12 cellular contexts compared by ENCODE assay signal in the genomic region with DNA sequence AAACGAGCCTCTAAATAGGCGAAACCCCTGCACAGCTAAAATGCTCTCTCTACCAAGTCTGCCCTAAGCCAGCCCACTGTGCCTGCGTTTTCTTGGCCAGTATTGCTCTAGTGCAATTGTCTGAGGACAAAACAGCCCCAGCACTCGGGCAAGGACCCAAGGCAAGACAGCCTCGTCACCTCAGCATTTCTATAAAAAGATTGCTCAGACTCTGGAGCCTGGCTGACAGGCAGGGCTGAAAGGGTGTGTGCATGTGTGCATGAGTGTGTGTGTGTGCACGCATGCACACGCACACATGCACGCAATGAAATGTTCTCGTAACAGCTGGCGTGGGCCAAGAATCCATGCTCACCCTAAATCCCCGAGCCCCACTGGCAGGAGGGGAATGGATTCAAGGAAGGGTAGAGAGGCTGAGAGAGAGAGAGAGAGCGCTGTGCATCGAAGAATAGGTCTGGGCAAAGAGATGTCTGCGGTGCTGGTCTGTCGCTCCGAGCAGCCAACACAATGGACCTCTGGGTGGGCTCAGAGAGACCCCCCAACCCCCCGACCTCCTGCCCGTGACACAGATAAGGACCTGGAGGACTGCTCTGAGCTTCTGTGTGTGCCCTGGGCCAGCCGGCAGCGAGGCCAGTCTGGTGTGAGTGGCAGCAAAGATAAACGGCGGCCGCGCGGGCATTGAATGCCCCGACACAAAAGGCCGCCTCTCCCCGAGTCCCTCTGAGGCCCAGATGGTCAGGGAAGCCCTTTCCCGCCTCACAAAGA.
DNase-seq lines count a peak whose midpoint lies in the region; TF ChIP-seq lines count a peak whose summit lies in the region.
"Had no signal": no experiment of that assay in that cellular context is flagged by ENCODE, and none has a peak within 500 bp of the region (broad histone marks: within the 10 kb centered on the region; RNA-seq: fewer than 3 reads in every experiment).

No MANE protein-coding gene starts in this region.

- H3K9ac ChIP-seq in endodermal cell (ENCODE audit: extremely low read depth, low read length, poor library complexity, severe bottlenecking) (no peak overlapping the region), neural cell (ENCODE audit: low read length) (peak overlapping the region; percentile 46)

- no peak overlapping the region for H2AFZ ChIP-seq in neural cell (ENCODE audit: low read depth, low read length)

- TF ChIP-seq CTCF in endodermal cell (conservative IDR thresholded peaks at IDR 0.05), result no peak
- TF ChIP-seq CTCF in neural cell (IDR thresholded peaks at IDR 0.05; ENCODE audit: poor library complexity, severe bottlenecking), result no peak
- no peak for TF ChIP-seq CTCF in tibial artery (IDR thresholded peaks at IDR 0.05)

- H3K9me3 ChIP-seq in endodermal cell (ENCODE audit: control insufficient read depth, low read length) (no peaks in the 10 kb centered on the region), neural cell (ENCODE audit: low read length) (no peaks in the 10 kb centered on the region), tibial artery (peaks cover 0 to 5% (median 0%) of the 10 kb centered on the region in 3 donors)
- H3K9me3 ChIP-seq: vagina had no signal

- 75 to 83% methylated on average over 9 to 28 of the region's 29 CpGs for WGBS in endodermal cell (ENCODE audit: insufficient coverage in 1 of 2, insufficient read length in 1 of 2), 2 experiments

- TF ChIP-seq EP300 in neural cell (conservative IDR thresholded peaks at IDR 0.05; ENCODE audit: poor library complexity, severe bottlenecking), result no peak

- H4K20me1 ChIP-seq in neural cell (ENCODE audit: insufficient read depth), result no peaks in the 10 kb centered on the region

- no peak overlapping the region for H3K4me3 Mint-ChIP-seq in endodermal cell
- H3K4me3 Mint-ChIP-seq: nephron progenitor cell had no signal

- no peaks in the 10 kb centered on the region for H3K79me2 ChIP-seq in neural cell (replicated peaks; ENCODE audit: insufficient read depth, low read length)

- H3K4me1 ChIP-seq in endodermal cell (ENCODE audit: control insufficient read depth, insufficient read depth, low read length), result no peaks in the 10 kb centered on the region
- peaks cover 0 to 26% (median 0%) of the 10 kb centered on the region in 4 donors for H3K4me1 ChIP-seq in tibial artery
- H3K4me1 ChIP-seq: vagina had no signal

- H3K36me3 ChIP-seq in endodermal cell (ENCODE audit: control insufficient read depth, insufficient read depth, low read length), result no peaks in the 10 kb centered on the region
- H3K36me3 ChIP-seq in neural cell (ENCODE audit: insufficient read depth, low read length), result no peaks in the 10 kb centered on the region
- no peaks in the 10 kb centered on the region for H3K36me3 ChIP-seq in tibial artery
- H3K36me3 ChIP-seq: vagina had no signal

- no peaks in the 10 kb centered on the region for H3K36me3 Mint-ChIP-seq in endodermal cell (ENCODE audit: low read depth)

- H3K4me3 ChIP-seq in endodermal cell (ENCODE audit: low read length), result no peak overlapping the region
- H3K4me3 ChIP-seq in neural cell (ENCODE audit: low read length), result peak overlapping the region; percentile 3
- peak overlapping the region; percentile 23 to 45 for H3K4me3 ChIP-seq in tibial artery
- H3K4me3 ChIP-seq: SK-N-MC, vagina had no signal

- DNase-seq in NCI-H524 (lab: John Stamatoyannopoulos, UW) (peak; percentile 48 to 49), NCI-H524 treated with DMSO at 0.1 percent for 48 hours (lab: John Stamatoyannopoulos, UW) (no peak), endodermal cell (peak; percentile 57), tibial artery (peak in 1 of 2 donors; percentile 72), DMS 273 (lab: John Stamatoyannopoulos, UW; ENCODE audit: unreplicated experiment) (no peak), HK-2 (ENCODE audit: unreplicated experiment) (no peak)
- DNase-seq in stimulated activated CD4-positive, alpha-beta T cell treated with anti-CD3 and anti-CD28 coated beads, Interleukin-1b, Interleukin-23, amount 100 ng/mL, for 48 hours, result no peak
- DNase-seq: activated naive CD4-positive, alpha-beta T cell treated with Interleukin-2 at 50 U/mL for 16 hours; nephron progenitor cell had no signal

- intact Hi-C loops in tibial artery (cut with DNase I; ENCODE audit: low total_unique reads), result no loop called here

- H3K4me2 ChIP-seq in neural cell (ENCODE audit: low read length), result no peak overlapping the region

- peak overlapping the region; percentile 77 for H3K27ac Mint-ChIP-seq in endodermal cell
- H3K27ac Mint-ChIP-seq: nephron progenitor cell had no signal

- peaks cover 29% of the 10 kb centered on the region for H3K4me1 Mint-ChIP-seq in endodermal cell

- H3K27ac ChIP-seq in endodermal cell (ENCODE audit: low read depth, low read length) (peak overlapping the region; percentile 88), neural cell (ENCODE audit: low read length) (peak overlapping the region; percentile 60), tibial artery (peak overlapping the region; percentile 44 to 59)
- H3K27ac ChIP-seq: SK-N-MC, vagina had no signal

- no peaks in the 10 kb centered on the region for H3K27me3 ChIP-seq in endodermal cell (ENCODE audit: control insufficient read depth, insufficient read depth, low read length, poor library complexity, severe bottlenecking)
- no peaks in the 10 kb centered on the region for H3K27me3 ChIP-seq in neural cell (ENCODE audit: insufficient read depth, low read depth, low read length)
- H3K27me3 ChIP-seq in tibial artery, result no peaks in the 10 kb centered on the region
- H3K27me3 ChIP-seq: vagina had no signal

- H3F3A ChIP-seq in neural cell (ENCODE audit: insufficient read depth, low read length, poor library complexity, severe bottlenecking), result no peaks in the 10 kb centered on the region

- no peaks in the 10 kb centered on the region for H3K9me2 ChIP-seq in neural cell (ENCODE audit: insufficient read depth, low read length)

- peaks cover 51% of the 10 kb centered on the region for H3K9me3 Mint-ChIP-seq in endodermal cell

- H3K27me3 Mint-ChIP-seq in endodermal cell (ENCODE audit: insufficient read depth), result no peaks in the 10 kb centered on the region

- no peak for TF ChIP-seq RAD21 in neural cell (conservative IDR thresholded peaks at IDR 0.05)

TF ChIP-seq in neural cell, 6 proteins besides CTCF, POLR2A, EP300 and RAD21:
- TF ChIP-seq POLR2AphosphoS5 (IDR thresholded peaks at IDR 0.05), result no peak
- no peak for TF ChIP-seq SMC3 (conservative IDR thresholded peaks at IDR 0.05; ENCODE audit: poor library complexity)
- TF ChIP-seq EZH2 (IDR thresholded peaks at IDR 0.05; ENCODE audit: borderline replicate concordance, insufficient read depth, low read length, poor library complexity, severe bottlenecking), result no peak
- no peak for TF ChIP-seq TAF1 (IDR thresholded peaks at IDR 0.05; ENCODE audit: low read depth)
- TF ChIP-seq, protein P1, sequence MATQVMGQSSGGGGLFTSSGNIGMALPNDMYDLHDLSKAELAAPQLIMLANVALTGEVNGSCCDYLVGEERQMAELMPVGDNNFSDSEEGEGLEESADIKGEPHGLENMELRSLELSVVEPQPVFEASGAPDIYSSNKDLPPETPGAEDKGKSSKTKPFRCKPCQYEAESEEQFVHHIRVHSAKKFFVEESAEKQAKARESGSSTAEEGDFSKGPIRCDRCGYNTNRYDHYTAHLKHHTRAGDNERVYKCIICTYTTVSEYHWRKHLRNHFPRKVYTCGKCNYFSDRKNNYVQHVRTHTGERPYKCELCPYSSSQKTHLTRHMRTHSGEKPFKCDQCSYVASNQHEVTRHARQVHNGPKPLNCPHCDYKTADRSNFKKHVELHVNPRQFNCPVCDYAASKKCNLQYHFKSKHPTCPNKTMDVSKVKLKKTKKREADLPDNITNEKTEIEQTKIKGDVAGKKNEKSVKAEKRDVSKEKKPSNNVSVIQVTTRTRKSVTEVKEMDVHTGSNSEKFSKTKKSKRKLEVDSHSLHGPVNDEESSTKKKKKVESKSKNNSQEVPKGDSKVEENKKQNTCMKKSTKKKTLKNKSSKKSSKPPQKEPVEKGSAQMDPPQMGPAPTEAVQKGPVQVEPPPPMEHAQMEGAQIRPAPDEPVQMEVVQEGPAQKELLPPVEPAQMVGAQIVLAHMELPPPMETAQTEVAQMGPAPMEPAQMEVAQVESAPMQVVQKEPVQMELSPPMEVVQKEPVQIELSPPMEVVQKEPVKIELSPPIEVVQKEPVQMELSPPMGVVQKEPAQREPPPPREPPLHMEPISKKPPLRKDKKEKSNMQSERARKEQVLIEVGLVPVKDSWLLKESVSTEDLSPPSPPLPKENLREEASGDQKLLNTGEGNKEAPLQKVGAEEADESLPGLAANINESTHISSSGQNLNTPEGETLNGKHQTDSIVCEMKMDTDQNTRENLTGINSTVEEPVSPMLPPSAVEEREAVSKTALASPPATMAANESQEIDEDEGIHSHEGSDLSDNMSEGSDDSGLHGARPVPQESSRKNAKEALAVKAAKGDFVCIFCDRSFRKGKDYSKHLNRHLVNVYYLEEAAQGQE (IDR thresholded peaks at IDR 0.05; ENCODE audit: borderline replicate concordance), result no peak
TF ChIP-seq in neural cell: peak in this region for 0.

Comparison
In these comparisons a context has a peak if more than half of its experiments do, and no peak if none do; other contexts are left out.
1. DNase-seq: peak in NCI-H524 (2 of 2) and endodermal cell (single experiment); none in NCI-H524 treated with DMSO at 0.1 percent for 48 hours (single experiment), DMS 273 (single experiment), HK-2 (single experiment) and stimulated activated CD4-positive, alpha-beta T cell treated with anti-CD3 and anti-CD28 coated beads, Interleukin-1b, Interleukin-23, amount 100 ng/mL, for 48 hours (single experiment).
2. Peak in every context shown above with its lines, with median percentiles within 50 percentile points of each other: H3K27ac ChIP-seq.